ENCODE assay signal across 27 cellular contexts in genomic region chr18:71321319-71321718, GRCh38.
"Had no signal": no experiment of that assay in that cellular context is flagged by ENCODE, and none has a peak within 500 bp of the region (broad histone marks: within the 10 kb centered on the region; RNA-seq: fewer than 3 reads in every experiment).

No MANE protein-coding gene starts in this region.

- DNase-seq: dermis blood vessel endothelial cell; dorsolateral prefrontal cortex; effector CD4-positive, alpha-beta T cell; effector memory CD4-positive, alpha-beta T cell; erythroblast; esophagus squamous epithelium; foreskin fibroblast; foreskin melanocyte; gastrocnemius medialis; glutamatergic neuron; head of caudate nucleus; heart right ventricle; hippocampal formation; left cardiac atrium; left lung; left ventricle myocardium superior; lower lobe of right lung; mesenchymal stem cell; mucosa of descending colon; naive B cell; naive thymus-derived CD8-positive, alpha-beta T cell had no signal

- ATAC-seq: esophagus mucosa; gastrocnemius medialis; heart right ventricle; left cardiac atrium; left lung; left ventricle myocardium superior; lower lobe of right lung; mucosa of descending colon; naive thymus-derived CD8-positive, alpha-beta T cell had no signal

- H3K27ac Mint-ChIP-seq: mesothelial cell of epicardium; naive B cell; naive thymus-derived CD8-positive, alpha-beta T cell had no signal

- H3K36me3 ChIP-seq: esophagus squamous epithelium, gastrocnemius medialis, heart right ventricle, left lung, lower lobe of right lung had no signal

- H3K4me1 Mint-ChIP-seq: mesothelial cell of epicardium; naive B cell; naive thymus-derived CD8-positive, alpha-beta T cell had no signal

- H3K27me3 Mint-ChIP-seq: naive B cell had no signal

- H3K27me3 ChIP-seq: dorsolateral prefrontal cortex, esophagus squamous epithelium, gastrocnemius medialis, heart right ventricle, left lung had no signal

- H3K4me3 ChIP-seq: coronary artery, dorsolateral prefrontal cortex, esophagus squamous epithelium, gastrocnemius medialis, heart right ventricle, left lung, lower lobe of right lung, mucosa of descending colon had no signal

- H3K9me3 ChIP-seq: esophagus squamous epithelium, gastrocnemius medialis, left lung, lower lobe of right lung, mucosa of descending colon had no signal

- H3K36me3 Mint-ChIP-seq: mesothelial cell of epicardium; naive B cell; naive thymus-derived CD8-positive, alpha-beta T cell had no signal

- FAIRE-seq: islet of Langerhans, keratinocyte had no signal

- H3K4me3 Mint-ChIP-seq: mesothelial cell of epicardium; naive B cell; naive thymus-derived CD8-positive, alpha-beta T cell had no signal

- H3K9me3 Mint-ChIP-seq: mesothelial cell of epicardium had no signal

- H3K4me1 ChIP-seq: esophagus squamous epithelium, gastrocnemius medialis, heart right ventricle, left lung, lower lobe of right lung had no signal

- H3K27ac ChIP-seq: coronary artery, dorsolateral prefrontal cortex, epithelial cell of prostate, esophagus squamous epithelium, gastrocnemius medialis, heart right ventricle, left lung, lower lobe of right lung had no signal
